Comparison of ENCODE assay signal across 12 cellular contexts in the genomic region with DNA sequence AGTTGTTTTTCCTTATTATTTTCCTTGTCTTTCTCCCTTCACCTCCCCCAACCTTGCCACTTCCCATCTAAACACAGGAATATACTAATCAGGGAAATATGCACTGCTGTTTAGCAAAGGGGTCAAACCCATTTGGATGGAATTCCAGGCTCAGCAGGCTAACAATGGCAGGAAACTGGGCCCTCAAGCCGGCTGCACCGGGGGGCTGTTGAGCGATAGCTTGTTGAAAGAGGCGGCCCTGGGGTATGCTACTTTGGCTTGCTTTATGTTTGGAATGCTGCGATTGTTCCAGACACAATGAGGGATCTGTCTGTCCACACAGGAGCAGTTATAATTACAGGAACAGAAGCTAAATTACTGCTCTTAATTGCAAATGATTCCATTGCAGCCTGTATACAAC.
DNase-seq lines count a peak whose midpoint lies in the region; ATAC-seq and TF ChIP-seq lines count a peak whose summit lies in the region.
"Had no signal": no experiment of that assay in that cellular context is flagged by ENCODE, and none has a peak within 500 bp of the region (broad histone marks: within the 10 kb centered on the region; RNA-seq: fewer than 3 reads in every experiment).

No MANE protein-coding gene starts in this region.

- POLR2A ChIA-PET in CD8-positive, alpha-beta memory T cell (lab: Charles Lee) = no interaction called here
- POLR2A ChIA-PET in activated CD4-positive, alpha-beta memory T cell treated with anti-CD3 and anti-CD28 coated beads, Interleukin-2, amount 10 ng/mL, durations not matched to agents 7 days and 5 days (lab: Charles Lee) = no interaction called here

- ATAC-seq in Right ventricle myocardium inferior = no peak
- no peak for ATAC-seq in HG03520 (IDR thresholded peaks at IDR 0.05; ENCODE audit: unreplicated experiment)
- ATAC-seq: HCT116; naive thymus-derived CD8-positive, alpha-beta T cell had no signal

- no peaks in the 10 kb centered on the region for H3K36me3 ChIP-seq in cardiac muscle cell
- no peaks in the 10 kb centered on the region for H3K36me3 ChIP-seq in CD8-positive, alpha-beta memory T cell (ENCODE audit: insufficient read depth, low read length)

- no peaks in the 10 kb centered on the region for H3K27me3 ChIP-seq in cardiac muscle cell
- H3K27me3 ChIP-seq in CD8-positive, alpha-beta memory T cell (ENCODE audit: insufficient read depth, low read length, poor library complexity, severe bottlenecking) = peaks cover 4% of the 10 kb centered on the region

- no peak for TF ChIP-seq CTCF in cardiac muscle cell (IDR thresholded peaks at IDR 0.05; ENCODE audit: low read depth, low read length)

- H3K4me3 ChIP-seq in cardiac muscle cell = no peak overlapping the region
- no peak overlapping the region for H3K4me3 ChIP-seq in CD8-positive, alpha-beta memory T cell (ENCODE audit: low read length)

- peak; percentile 13 to 87 for DNase-seq in cardiac muscle cell (ENCODE audit: low read depth in 1 of 2, low spot score in 1 of 2)
- no peak for DNase-seq in Right ventricle myocardium inferior (ENCODE audit: missing footprints)
- no peak for DNase-seq in caudate nucleus (lab: John Stamatoyannopoulos, UW)
- peak; percentile 77 for DNase-seq in iPS-NIHi11 (ENCODE audit: low spot score)
- DNase-seq in CD8-positive, alpha-beta memory T cell = no peak
- no peak for DNase-seq in activated CD4-positive, alpha-beta memory T cell treated with anti-CD3 and anti-CD28 coated beads, Interleukin-2, amount 10 ng/mL, durations not matched to agents 7 days and 5 days
- DNase-seq in activated CD8-positive, alpha-beta memory T cell treated with anti-CD3 and anti-CD28 coated beads, Interleukin-2, amount 50 U/mL, for 4 hours = no peak
- DNase-seq: Kasumi-1; naive thymus-derived CD8-positive, alpha-beta T cell had no signal

- no peaks in the 10 kb centered on the region for H3K9me3 ChIP-seq in cardiac muscle cell (ENCODE audit: low read depth)
- H3K9me3 ChIP-seq in CD8-positive, alpha-beta memory T cell (ENCODE audit: low read length) = no peaks in the 10 kb centered on the region

- no peaks in the 10 kb centered on the region for H3K4me1 Mint-ChIP-seq in CD8-positive, alpha-beta memory T cell
- H3K4me1 Mint-ChIP-seq in activated CD4-positive, alpha-beta memory T cell treated with anti-CD3 and anti-CD28 coated beads, Interleukin-2, amount 10 ng/mL, durations not matched to agents 7 days and 5 days = peaks cover 17% of the 10 kb centered on the region

- no peak overlapping the region for H3K27ac Mint-ChIP-seq in CD8-positive, alpha-beta memory T cell
- no peak overlapping the region for H3K27ac Mint-ChIP-seq in activated CD4-positive, alpha-beta memory T cell treated with anti-CD3 and anti-CD28 coated beads, Interleukin-2, amount 10 ng/mL, durations not matched to agents 7 days and 5 days

- peaks cover 10 to 39% of the 10 kb centered on the region in 2 donors for H3K27me3 Mint-ChIP-seq in CD8-positive, alpha-beta memory T cell
- peaks cover 5% of the 10 kb centered on the region for H3K27me3 Mint-ChIP-seq in activated CD4-positive, alpha-beta memory T cell treated with anti-CD3 and anti-CD28 coated beads, Interleukin-2, amount 10 ng/mL, durations not matched to agents 7 days and 5 days
- H3K27me3 Mint-ChIP-seq: naive thymus-derived CD8-positive, alpha-beta T cell had no signal

- CTCF ChIA-PET in CD8-positive, alpha-beta memory T cell (lab: Charles Lee) = no interaction called here
- CTCF ChIA-PET in activated CD4-positive, alpha-beta memory T cell treated with anti-CD3 and anti-CD28 coated beads, Interleukin-2, amount 10 ng/mL, durations not matched to agents 7 days and 5 days (lab: Charles Lee) = interaction anchor here (0.6 kb wide), 1 partner anchor 11 kb away, joined by 3 read pairs; no protein-coding TSS in a partner anchor

- no peaks in the 10 kb centered on the region for H3K9me3 Mint-ChIP-seq in CD8-positive, alpha-beta memory T cell
- H3K9me3 Mint-ChIP-seq in activated CD4-positive, alpha-beta memory T cell treated with anti-CD3 and anti-CD28 coated beads, Interleukin-2, amount 10 ng/mL, durations not matched to agents 7 days and 5 days = no peaks in the 10 kb centered on the region

- peaks cover 11% of the 10 kb centered on the region for H3K4me1 ChIP-seq in cardiac muscle cell (ENCODE audit: low read depth)
- no peaks in the 10 kb centered on the region for H3K4me1 ChIP-seq in CD8-positive, alpha-beta memory T cell (ENCODE audit: insufficient read depth, low read length)

- H3K36me3 Mint-ChIP-seq in CD8-positive, alpha-beta memory T cell = no peaks in the 10 kb centered on the region
- no peaks in the 10 kb centered on the region for H3K36me3 Mint-ChIP-seq in activated CD4-positive, alpha-beta memory T cell treated with anti-CD3 and anti-CD28 coated beads, Interleukin-2, amount 10 ng/mL, durations not matched to agents 7 days and 5 days (ENCODE audit: low read depth)

- intact Hi-C loops in Right ventricle myocardium inferior (cut with DNase I) = loop anchor here (1.0 to 5.0 kb wide), 2 partner anchors 41 to 952 kb away; no protein-coding TSS in a partner anchor

- H3K27ac ChIP-seq in cardiac muscle cell (peak overlapping the region; percentile 41), caudate nucleus (ENCODE audit: low read depth, low read length) (peak overlapping the region; percentile 44)
- H3K27ac ChIP-seq in CD8-positive, alpha-beta memory T cell (ENCODE audit: low read depth, low read length) = no peak overlapping the region
- H3K27ac ChIP-seq: RWPE1 had no signal

- H3K4me3 Mint-ChIP-seq in CD8-positive, alpha-beta memory T cell = no peak overlapping the region
- H3K4me3 Mint-ChIP-seq in activated CD4-positive, alpha-beta memory T cell treated with anti-CD3 and anti-CD28 coated beads, Interleukin-2, amount 10 ng/mL, durations not matched to agents 7 days and 5 days = no peak overlapping the region
- H3K4me3 Mint-ChIP-seq: naive thymus-derived CD8-positive, alpha-beta T cell had no signal

Comparison
In these comparisons a context has a peak if more than half of its experiments do, and no peak if none do; other contexts are left out.
1. DNase-seq: peak in cardiac muscle cell (2 of 2) and iPS-NIHi11 (single experiment); none in Right ventricle myocardium inferior (single experiment), caudate nucleus (0 of 61), CD8-positive, alpha-beta memory T cell (0 of 5), activated CD4-positive, alpha-beta memory T cell treated with anti-CD3 and anti-CD28 coated beads, Interleukin-2, amount 10 ng/mL, durations not matched to agents 7 days and 5 days (single experiment) and activated CD8-positive, alpha-beta memory T cell treated with anti-CD3 and anti-CD28 coated beads, Interleukin-2, amount 50 U/mL, for 4 hours (single experiment).